In the genomic region with DNA sequence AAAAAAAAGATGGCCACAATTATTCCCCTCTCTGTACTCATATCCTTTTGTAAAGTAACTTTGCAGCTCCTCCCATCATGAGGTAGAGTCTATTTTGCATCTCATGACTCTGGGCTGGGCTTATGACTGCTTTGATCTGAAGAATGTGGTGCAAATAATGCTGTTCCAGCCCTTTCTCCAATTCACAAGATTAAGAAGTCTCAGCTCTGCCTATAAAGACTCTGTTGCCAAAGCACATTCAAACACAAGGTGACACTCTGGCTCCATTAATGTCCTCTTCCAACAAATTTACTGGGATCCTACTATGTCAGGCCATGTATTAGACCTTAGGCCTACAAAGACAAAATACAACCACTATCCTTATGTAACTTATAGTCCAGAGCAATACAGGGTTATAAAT, we compare ENCODE assay signal across 20 cellular contexts.
A peak's percentile ranks its signal among the peaks of the same experiment; 100 is the strongest.
DNase-seq lines count a peak whose midpoint lies in the region; ATAC-seq and TF ChIP-seq lines count a peak whose summit lies in the region.
"Had no signal": no experiment of that assay in that cellular context is flagged by ENCODE, and none has a peak within 500 bp of the region (broad histone marks: within the 10 kb centered on the region; RNA-seq: fewer than 3 reads in every experiment).

No MANE protein-coding gene starts in this region.

- TF ChIP-seq CTCF in HEK293 (tag by site-specific recombination; IDR thresholded peaks at IDR 0.05) = peak; percentile 27; the same call in 1 of the 2 replicates
- TF ChIP-seq CTCF in VCaP (conservative IDR thresholded peaks at IDR 0.05) = 0 out of 2 replicates have a peak, but pooled peaks have one; percentile 8
- no peak for TF ChIP-seq CTCF in fibroblast of the aortic adventitia (IDR thresholded peaks at IDR 0.05; ENCODE audit: insufficient read depth, low read length)

- POLR2A ChIA-PET in HEK293 (lab: Yijun Ruan, JAX) = no interaction called here

- DNase-seq in fibroblast of the aortic adventitia (ENCODE audit: low read depth) (peak; percentile 53), KBM-7 (no peak), NCI-H526 (lab: John Stamatoyannopoulos, UW) (no peak)
- no peak for DNase-seq in stimulated activated effector memory CD8-positive, alpha-beta T cell treated with anti-CD3 and anti-CD28 coated beads, Interleukin-12 subunit alpha, Interleukin-12 subunit beta, amount 100 ng/mL, for 72 hours (ENCODE audit: low spot score in 2 of 2)
- DNase-seq: activated CD4-positive, alpha-beta T cell treated with anti-CD3 and anti-CD28 coated beads, Interleukin-2, amount 10 ng/mL, durations not matched to agents 24 days and 14 days; anterior cingulate cortex; cerebellar nuclear complex; DMS153; effector CD4-positive, alpha-beta T cell; GDM1; islet precursor cell; NCI-H1105; NCI-H2081; SHP77 treated with DMSO at 0.1 percent for 48 hours had no signal

- in situ Hi-C loops in KBM-7 (cut with MboI; ENCODE audit: low pct_unique_long_range_greater_than_20kb, low sequenced_read_pairs) = no loop called here

- peak overlapping the region; percentile 0 for H3K27ac Mint-ChIP-seq in stimulated activated effector memory CD8-positive, alpha-beta T cell treated with anti-CD3 and anti-CD28 coated beads, Interleukin-12 subunit alpha, Interleukin-12 subunit beta, amount 100 ng/mL, for 72 hours
- H3K27ac Mint-ChIP-seq: activated CD4-positive, alpha-beta T cell treated with anti-CD3 and anti-CD28 coated beads, Interleukin-2, amount 10 ng/mL, durations not matched to agents 24 days and 14 days; activated naive CD4-positive, alpha-beta T cell treated with anti-CD3 and anti-CD28 coated beads, Interleukin-2, amount 50 U/mL, for 24 hours; activated T-helper 1 cell treated with anti-CD3 and anti-CD28 coated beads, Interleukin-12 subunit alpha, Interleukin-12 subunit beta, Interleukin-2, Interleukin-4 antibody, amounts not matched to agents 30 ng/mL and 10 ng/mL and 1 ng/mL, durations not matched to agents 14 hours and 24 hours and 36 hours had no signal

- peaks cover 0 to 4% of the 10 kb centered on the region in 2 experiments; a peak in 1 of 3 replicates for H3K36me3 ChIP-seq in HEK293 (ENCODE audit: control insufficient read depth in 2 of 2, insufficient read depth in 1 of 2, low read length in 2 of 2)

- no peak overlapping the region for H3K4me3 Mint-ChIP-seq in stimulated activated effector memory CD8-positive, alpha-beta T cell treated with anti-CD3 and anti-CD28 coated beads, Interleukin-12 subunit alpha, Interleukin-12 subunit beta, amount 100 ng/mL, for 72 hours
- H3K4me3 Mint-ChIP-seq: activated CD4-positive, alpha-beta T cell treated with anti-CD3 and anti-CD28 coated beads, Interleukin-2, amount 10 ng/mL, durations not matched to agents 24 days and 14 days; activated naive CD4-positive, alpha-beta T cell treated with anti-CD3 and anti-CD28 coated beads, Interleukin-2, amount 50 U/mL, for 24 hours; activated T-helper 1 cell treated with anti-CD3 and anti-CD28 coated beads, Interleukin-12 subunit alpha, Interleukin-12 subunit beta, Interleukin-2, Interleukin-4 antibody, amounts not matched to agents 30 ng/mL and 10 ng/mL and 1 ng/mL, durations not matched to agents 14 hours and 24 hours and 36 hours; CD14-positive monocyte had no signal

- peaks cover 7% of the 10 kb centered on the region for H3K36me3 Mint-ChIP-seq in stimulated activated effector memory CD8-positive, alpha-beta T cell treated with anti-CD3 and anti-CD28 coated beads, Interleukin-12 subunit alpha, Interleukin-12 subunit beta, amount 100 ng/mL, for 72 hours

- H3K9me3 Mint-ChIP-seq in stimulated activated effector memory CD8-positive, alpha-beta T cell treated with anti-CD3 and anti-CD28 coated beads, Interleukin-12 subunit alpha, Interleukin-12 subunit beta, amount 100 ng/mL, for 72 hours = no peaks in the 10 kb centered on the region
- H3K9me3 Mint-ChIP-seq: activated CD4-positive, alpha-beta T cell treated with anti-CD3 and anti-CD28 coated beads, Interleukin-2, amount 10 ng/mL, durations not matched to agents 24 days and 14 days; activated naive CD4-positive, alpha-beta T cell treated with anti-CD3 and anti-CD28 coated beads, Interleukin-2, amount 50 U/mL, for 24 hours; activated T-helper 1 cell treated with anti-CD3 and anti-CD28 coated beads, Interleukin-12 subunit alpha, Interleukin-12 subunit beta, Interleukin-2, Interleukin-4 antibody, amounts not matched to agents 30 ng/mL and 10 ng/mL and 1 ng/mL, durations not matched to agents 14 hours and 24 hours and 36 hours had no signal

- CTCF ChIA-PET in HEK293 (lab: Yijun Ruan, JAX) = no interaction called here

- H3K4me1 ChIP-seq in HEK293 (ENCODE audit: control insufficient read depth, insufficient read depth, low read length) = no peaks in the 10 kb centered on the region

- no peaks in the 10 kb centered on the region for H3K9me3 ChIP-seq in HEK293 (ENCODE audit: control insufficient read depth, insufficient read depth, low read depth, low read length)

- no peaks in the 10 kb centered on the region for H3K4me1 Mint-ChIP-seq in stimulated activated effector memory CD8-positive, alpha-beta T cell treated with anti-CD3 and anti-CD28 coated beads, Interleukin-12 subunit alpha, Interleukin-12 subunit beta, amount 100 ng/mL, for 72 hours
- H3K4me1 Mint-ChIP-seq: activated CD4-positive, alpha-beta T cell treated with anti-CD3 and anti-CD28 coated beads, Interleukin-2, amount 10 ng/mL, durations not matched to agents 24 days and 14 days; activated naive CD4-positive, alpha-beta T cell treated with anti-CD3 and anti-CD28 coated beads, Interleukin-2, amount 50 U/mL, for 24 hours had no signal

- no peak for ATAC-seq in stimulated activated effector memory CD8-positive, alpha-beta T cell treated with anti-CD3 and anti-CD28 coated beads, Interleukin-12 subunit alpha, Interleukin-12 subunit beta, amount 100 ng/mL, for 72 hours
- ATAC-seq in GM21619 (IDR thresholded peaks at IDR 0.05; ENCODE audit: unreplicated experiment) = no peak

- H3K27ac ChIP-seq in HEK293 (ENCODE audit: extremely low read depth, low read depth, low read length) = no peak overlapping the region
- H3K27ac ChIP-seq in VCaP = no peak overlapping the region

- H3K4me3 ChIP-seq in HEK293 (ENCODE audit: low read depth, low read length) (no peak overlapping the region), fibroblast of the aortic adventitia (ENCODE audit: low read depth, low read length) (no peak overlapping the region)

TF ChIP-seq in HEK293, 187 proteins besides CTCF, POLR2A, EP300 and RAD21:
- TF ChIP-seq ZNF654 (tag by site-specific recombination; IDR thresholded peaks at IDR 0.05; ENCODE audit: low read depth) (peak; percentile 16; the same call in 1 of the 2 replicates), ZNF48 (tag by site-specific recombination; IDR thresholded peaks at IDR 0.05) (no peak)
- TF ChIP-seq, protein P1, sequence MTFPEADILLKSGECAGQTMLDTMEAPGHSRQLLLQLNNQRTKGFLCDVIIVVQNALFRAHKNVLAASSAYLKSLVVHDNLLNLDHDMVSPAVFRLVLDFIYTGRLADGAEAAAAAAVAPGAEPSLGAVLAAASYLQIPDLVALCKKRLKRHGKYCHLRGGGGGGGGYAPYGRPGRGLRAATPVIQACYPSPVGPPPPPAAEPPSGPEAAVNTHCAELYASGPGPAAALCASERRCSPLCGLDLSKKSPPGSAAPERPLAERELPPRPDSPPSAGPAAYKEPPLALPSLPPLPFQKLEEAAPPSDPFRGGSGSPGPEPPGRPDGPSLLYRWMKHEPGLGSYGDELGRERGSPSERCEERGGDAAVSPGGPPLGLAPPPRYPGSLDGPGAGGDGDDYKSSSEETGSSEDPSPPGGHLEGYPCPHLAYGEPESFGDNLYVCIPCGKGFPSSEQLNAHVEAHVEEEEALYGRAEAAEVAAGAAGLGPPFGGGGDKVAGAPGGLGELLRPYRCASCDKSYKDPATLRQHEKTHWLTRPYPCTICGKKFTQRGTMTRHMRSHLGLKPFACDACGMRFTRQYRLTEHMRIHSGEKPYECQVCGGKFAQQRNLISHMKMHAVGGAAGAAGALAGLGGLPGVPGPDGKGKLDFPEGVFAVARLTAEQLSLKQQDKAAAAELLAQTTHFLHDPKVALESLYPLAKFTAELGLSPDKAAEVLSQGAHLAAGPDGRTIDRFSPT (tag by site-specific recombination; IDR thresholded peaks at IDR 0.05) = no peak
TF ChIP-seq in HEK293: peak in this region for 1.
